21 cellular contexts compared by ENCODE assay signal in genomic region chr7:329691-330281, GRCh38. TPM values are rescaled to one million over a fixed set of nuclear protein-coding genes. Genes with fewer than 3 reads are reported as not detected.
DNase-seq lines count a peak whose midpoint lies in the region; ATAC-seq, FAIRE-seq and TF ChIP-seq lines count a peak whose summit lies in the region.
"Had no signal": no experiment of that assay in that cellular context is flagged by ENCODE, and none has a peak within 500 bp of the region (broad histone marks: within the 10 kb centered on the region; RNA-seq: fewer than 3 reads in every experiment).

No MANE protein-coding gene starts in this region.

- peaks cover 0 to 5% of the 10 kb centered on the region in 2 donors for H3K9me3 ChIP-seq in right atrium auricular region
- no peaks in the 10 kb centered on the region for H3K9me3 ChIP-seq in lower lobe of right lung
- no peaks in the 10 kb centered on the region for H3K9me3 ChIP-seq in WERI-Rb-1 (ENCODE audit: severe bottlenecking)
- H3K9me3 ChIP-seq in GM23248 (ENCODE audit: low read depth): no peaks in the 10 kb centered on the region

- TF ChIP-seq CTCF in right atrium auricular region (IDR thresholded peaks at IDR 0.05) (no peak), bronchial epithelial cell (IDR thresholded peaks at IDR 0.05; ENCODE audit: insufficient read depth, low read length, severe bottlenecking) (no peak), lower lobe of right lung (IDR thresholded peaks at IDR 0.05) (no peak), type B pancreatic cell (conservative IDR thresholded peaks at IDR 0.05) (no peak), WERI-Rb-1 (IDR thresholded peaks at IDR 0.05; ENCODE audit: low read depth, low read length) (no peak)

- intact Hi-C loops in left ventricle myocardium superior (cut with micrococcal nuclease) (loop anchor here (10.0 kb wide), 1 partner anchor 445 kb away; no protein-coding TSS in a partner anchor), lower lobe of right lung (cut with DNase I) (no loop called here)

- H3K27me3 Mint-ChIP-seq in type B pancreatic cell: peaks cover 11% of the 10 kb centered on the region
- H3K27me3 Mint-ChIP-seq: CD4-positive, alpha-beta T cell had no signal

- peak overlapping the region; percentile 76 for H3K27ac Mint-ChIP-seq in type B pancreatic cell
- H3K27ac Mint-ChIP-seq: CD4-positive, alpha-beta T cell had no signal

- peak overlapping the region; percentile 41 for H3K4me3 Mint-ChIP-seq in type B pancreatic cell
- H3K4me3 Mint-ChIP-seq: CD4-positive, alpha-beta T cell had no signal

- H3F3A ChIP-seq in GM23248 (ENCODE audit: insufficient read depth): peaks cover 12% of the 10 kb centered on the region; the same call in 1 of the 2 replicates

- H3K9me2 ChIP-seq in GM23248 (ENCODE audit: insufficient read depth): no peaks in the 10 kb centered on the region

- H3K4me2 ChIP-seq in GM23248 (ENCODE audit: unreplicated experiment): no peak overlapping the region

- peaks cover 0 to 16% of the 10 kb centered on the region in 2 donors for H3K4me1 ChIP-seq in right atrium auricular region
- peaks cover 27% of the 10 kb centered on the region for H3K4me1 ChIP-seq in lower lobe of right lung
- H3K4me1 ChIP-seq in GM23248 (ENCODE audit: insufficient read depth): no peaks in the 10 kb centered on the region

- ATAC-seq in left ventricle myocardium superior: no peak
- no peak for ATAC-seq in lower lobe of right lung
- no peak for ATAC-seq in HG03139 (IDR thresholded peaks at IDR 0.05; ENCODE audit: unreplicated experiment)
- ATAC-seq: HepG2 had no signal

- H3K36me3 Mint-ChIP-seq in type B pancreatic cell: no peaks in the 10 kb centered on the region

- H3K9ac ChIP-seq in GM23248: no peak overlapping the region

- no peak for FAIRE-seq in bronchial epithelial cell (lab: Jason Lieb, UNC)
- FAIRE-seq: D721Med, H54, HepG2 had no signal

- 69 to 71% methylated on average over 18 of the region's 18 CpGs for WGBS in GM23248 (ENCODE audit: low coverage in 1 of 2, low lambda C conversion rate in 2 of 2, missing lambda C conversion rate in 2 of 2), 2 experiments

- in situ Hi-C loops in GM23248 (cut with MboI): no loop called here

- H3K79me2 ChIP-seq in GM23248 (ENCODE audit: insufficient read depth): no peaks in the 10 kb centered on the region

- H3K36me3 ChIP-seq in right atrium auricular region (no peaks in the 10 kb centered on the region), bronchial epithelial cell (ENCODE audit: control insufficient read depth, insufficient read depth, low read length) (no peaks in the 10 kb centered on the region), lower lobe of right lung (no peaks in the 10 kb centered on the region), WERI-Rb-1 (no peaks in the 10 kb centered on the region), GM23248 (ENCODE audit: low read depth) (no peaks in the 10 kb centered on the region)

- peaks cover 25% of the 10 kb centered on the region for H3K4me1 Mint-ChIP-seq in type B pancreatic cell (ENCODE audit: unreplicated experiment)

- H3K4me3 ChIP-seq in right atrium auricular region (no peak overlapping the region), bronchial epithelial cell (ENCODE audit: low read depth, low read length) (no peak overlapping the region), lower lobe of right lung (no peak overlapping the region), WERI-Rb-1 (ENCODE audit: low read depth, low read length) (no peak overlapping the region), GM23248 (no peak overlapping the region)
- H3K4me3 ChIP-seq: SK-N-MC had no signal

- H4K20me1 ChIP-seq in GM23248 (ENCODE audit: insufficient read depth): no peaks in the 10 kb centered on the region

- DNase-seq in left ventricle myocardium superior (peak; percentile 14), right atrium auricular region (ENCODE audit: low spot score) (no peak), bronchial epithelial cell (ENCODE audit: low read depth) (peak; percentile 29), lower lobe of right lung (peak; percentile 21), type B pancreatic cell (ENCODE audit: extremely low spot score, unreplicated experiment) (no peak), WERI-Rb-1 (no peak), GM23248 (no peak)
- DNase-seq: CD4-positive, alpha-beta T cell; Karpas-422; NCI-H1105 treated with DMSO at 0.1 percent for 48 hours; NCI-H187 treated with DMSO at 0.1 percent for 48 hours; NCI-H2171 treated with DMSO at 0.1 percent for 48 hours; NCI-H524 treated with DMSO at 0.1 percent for 48 hours; OCI-M1 had no signal

- no peak overlapping the region for H2AFZ ChIP-seq in GM23248

- H3K9me3 Mint-ChIP-seq in type B pancreatic cell: no peaks in the 10 kb centered on the region
- H3K9me3 Mint-ChIP-seq: CD4-positive, alpha-beta T cell had no signal

- H3K27me3 ChIP-seq in right atrium auricular region (no peaks in the 10 kb centered on the region), bronchial epithelial cell (ENCODE audit: control insufficient read depth, insufficient read depth, low read length) (peaks cover 5% of the 10 kb centered on the region), lower lobe of right lung (ENCODE audit: low read depth) (no peaks in the 10 kb centered on the region), WERI-Rb-1 (ENCODE audit: insufficient read depth, low read depth, severe bottlenecking) (no peaks in the 10 kb centered on the region), GM23248 (replicated peaks; ENCODE audit: insufficient read depth) (peaks cover 11% of the 10 kb centered on the region)

- no peak overlapping the region for H3K27ac ChIP-seq in right atrium auricular region
- no peak overlapping the region for H3K27ac ChIP-seq in lower lobe of right lung
- H3K27ac ChIP-seq in WERI-Rb-1: no peak overlapping the region
- H3K27ac ChIP-seq in GM23248: no peak overlapping the region
- H3K27ac ChIP-seq: SK-N-MC had no signal

RNA-seq across cellular contexts. Expression of gene FOXL3, which starts 39.8 kb away (rescaled TPM):
- total RNA-seq in left ventricle myocardium superior (not detected), right atrium auricular region (not detected), bronchial epithelial cell (not detected in 2 replicates), lower lobe of right lung (not detected), type B pancreatic cell (ENCODE audit: low replicate concordance) (not detected in 2 replicates)
- not detected in 2 replicates for total RNA-seq in GM23248 (2014; rRNA removed; shearing (Covaris generic))
- polyA plus RNA-seq in GM23248 (2016; fragmentation: Nextera tagmentation; extraction: Ambion mirVana): not detected in 2 replicates
- total RNA-seq: A673; CD4-positive, alpha-beta T cell; Daoy; HepG2 had no signal
- polyA plus RNA-seq: HepG2 had no signal

Comparison
In these comparisons a context has a peak if more than half of its experiments do, and no peak if none do; other contexts are left out.
1. DNase-seq: peak in left ventricle myocardium superior (single experiment), bronchial epithelial cell (single experiment) and lower lobe of right lung (single experiment); none in right atrium auricular region (single experiment), type B pancreatic cell (single experiment), WERI-Rb-1 (single experiment) and GM23248 (single experiment).